Comparison of ENCODE assay signal across 16 cellular contexts in the genomic region with DNA sequence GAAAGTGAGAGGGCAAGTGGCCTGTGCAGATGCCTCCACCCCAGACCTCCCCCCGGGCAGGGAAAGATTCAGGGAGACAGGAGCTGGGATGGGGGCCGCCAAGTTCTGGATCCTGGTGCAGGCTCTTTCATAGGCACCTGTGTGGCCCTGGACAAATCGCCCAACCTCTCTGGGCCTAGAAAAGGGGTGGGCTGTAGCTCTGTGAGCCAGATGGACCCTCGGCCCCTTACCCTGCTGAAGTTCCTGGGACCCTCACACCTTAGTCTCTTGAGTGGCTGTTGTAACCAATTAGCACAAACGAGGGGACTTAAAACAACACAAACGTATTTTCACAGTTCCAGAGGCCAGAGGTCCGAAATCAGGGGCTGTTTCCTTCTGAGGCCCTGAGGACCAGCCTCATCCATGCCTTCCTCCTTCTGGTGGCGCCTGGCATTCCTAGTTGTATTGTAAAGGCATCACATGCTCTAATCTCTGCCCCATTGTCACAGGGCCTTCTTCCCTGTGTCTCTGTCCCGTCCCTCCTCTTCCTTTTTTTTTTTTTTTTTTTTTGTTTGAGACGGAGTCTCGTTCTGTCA.
DNase-seq lines count a peak whose midpoint lies in the region; ATAC-seq and TF ChIP-seq lines count a peak whose summit lies in the region.
"Had no signal": no experiment of that assay in that cellular context is flagged by ENCODE, and none has a peak within 500 bp of the region (broad histone marks: within the 10 kb centered on the region; RNA-seq: fewer than 3 reads in every experiment).

No MANE protein-coding gene starts in this region.

- peaks cover 0 to 35% of the 10 kb centered on the region in 2 donors for H3K4me1 ChIP-seq in left lung
- peaks cover 0 to 23% (median 21%) of the 10 kb centered on the region in 4 donors for H3K4me1 ChIP-seq in transverse colon
- peaks cover 10 to 56% (median 18%) of the 10 kb centered on the region in 3 donors for H3K4me1 ChIP-seq in esophagus squamous epithelium
- H3K4me1 ChIP-seq: SJCRH30 had no signal

- no peaks in the 10 kb centered on the region for H4K20me1 ChIP-seq in SU-DHL-6 (ENCODE audit: low read depth, low read length)

- H3K27ac Mint-ChIP-seq in activated CD4-positive, alpha-beta memory T cell treated with anti-CD3 and anti-CD28 coated beads for 36 hours = no peak overlapping the region

- no peak for ATAC-seq in Right ventricle myocardium inferior
- peak; percentile 17 for ATAC-seq in left lung
- no peak for ATAC-seq in GM21447 (IDR thresholded peaks at IDR 0.05; ENCODE audit: unreplicated experiment)
- ATAC-seq: esophagus mucosa, psoas muscle had no signal

- H3K4me3 ChIP-seq in SU-DHL-6 (ENCODE audit: insufficient read depth, low read length, poor library complexity, severe bottlenecking) (no peak overlapping the region), left lung (no peak overlapping the region), transverse colon (no peak overlapping the region), esophagus squamous epithelium (no peak overlapping the region)
- H3K4me3 ChIP-seq: psoas muscle, SJCRH30 had no signal

- H3K9me3 ChIP-seq in SU-DHL-6 (ENCODE audit: insufficient read depth, low read length) (no peaks in the 10 kb centered on the region), left lung (no peaks in the 10 kb centered on the region), transverse colon (no peaks in the 10 kb centered on the region), esophagus squamous epithelium (no peaks in the 10 kb centered on the region)
- H3K9me3 ChIP-seq: psoas muscle, SJCRH30 had no signal

- H3K27ac ChIP-seq in SU-DHL-6 (ENCODE audit: low read depth, low read length) (peak overlapping the region; percentile 84), left lung (no peak overlapping the region), transverse colon (peak overlapping the region in 2 of 4 donors; percentile 12 to 81), esophagus squamous epithelium (peak overlapping the region in 1 of 4 donors; percentile 25)
- H3K27ac ChIP-seq: C4-2B, psoas muscle, SJCRH30 had no signal

- no peak overlapping the region for H3K4me3 Mint-ChIP-seq in activated CD4-positive, alpha-beta memory T cell treated with anti-CD3 and anti-CD28 coated beads for 36 hours

- peaks cover 15% of the 10 kb centered on the region for H3K4me1 Mint-ChIP-seq in activated CD4-positive, alpha-beta memory T cell treated with anti-CD3 and anti-CD28 coated beads for 36 hours (ENCODE audit: low read depth)

- DNase-seq in cardiac septum (ENCODE audit: low spot score) = peak; percentile 43
- no peak for DNase-seq in Right ventricle myocardium inferior (ENCODE audit: missing footprints)
- DNase-seq in left lung = peak in 1 of 2 donors; percentile 47
- peak; percentile 7 for DNase-seq in transverse colon
- DNase-seq in esophagus squamous epithelium (lab: John Stamatoyannopoulos, UW) = no peak
- DNase-seq in activated CD4-positive, alpha-beta memory T cell treated with anti-CD3 and anti-CD28 coated beads for 36 hours = no peak
- DNase-seq: activated CD4-positive, CD25-positive, alpha-beta regulatory T cell treated with anti-CD3 and anti-CD28 coated beads, Interleukin-2, amount 50 U/mL, for 72 hours; mesenchymal stem cell; NCI-H446 treated with DMSO at 0.1 percent for 48 hours; SJCRH30; stimulated activated naive CD4-positive, alpha-beta T cell treated with Interleukin-2 at 50 U/mL for 16 hours had no signal

- no peak overlapping the region for H3K9ac ChIP-seq in SU-DHL-6 (ENCODE audit: low read length)

- in situ Hi-C loops in transverse colon (cut with MboI; ENCODE audit: low pct_ligation_motif_present in 1 of 4, low pct_unique_long_range_greater_than_20kb in 1 of 4, low sequenced_read_pairs in 3 of 4) = loop anchor here (5.0 to 25.0 kb wide), 6 partner anchors 51 to 161 kb away; no protein-coding TSS in a partner anchor

- TF ChIP-seq CTCF in SU-DHL-6 (IDR thresholded peaks at IDR 0.05; ENCODE audit: insufficient read depth, low read length, poor library complexity, severe bottlenecking) (no peak), left lung (IDR thresholded peaks at IDR 0.05) (no peak), transverse colon (IDR thresholded peaks at IDR 0.05) (no peak), esophagus squamous epithelium (IDR thresholded peaks at IDR 0.05) (no peak)

- H2AFZ ChIP-seq in SU-DHL-6 (ENCODE audit: low read depth, low read length, severe bottlenecking) = no peak overlapping the region

- peaks cover 25% of the 10 kb centered on the region for H3F3A ChIP-seq in SU-DHL-6 (ENCODE audit: insufficient read depth)

- POLR2A ChIA-PET in activated CD4-positive, alpha-beta memory T cell treated with anti-CD3 and anti-CD28 coated beads for 36 hours (lab: Charles Lee) = interaction anchor here (0.7 kb wide), 1 partner anchor 33 kb away, joined by 3 read pairs; no protein-coding TSS in a partner anchor

- TF ChIP-seq POLR2A in transverse colon (IDR thresholded peaks at IDR 0.05) (no peak), esophagus squamous epithelium (IDR thresholded peaks at IDR 0.05) (no peak)

- intact Hi-C loops in cardiac septum (cut with DNase I) = loop anchor here (5.0 to 10.0 kb wide), 2 partner anchors 86 to 399 kb away; no protein-coding TSS in a partner anchor
- intact Hi-C loops in Right ventricle myocardium inferior (cut with DNase I) = no loop called here
- intact Hi-C loops in left lung (cut with DNase I) = loop anchor here in 1 of 2 donors (5.0 kb wide), 2 partner anchors 61 to 161 kb away; no protein-coding TSS in a partner anchor
- intact Hi-C loops in transverse colon (cut with DNase I; ENCODE audit: low total_unique reads) = no loop called here
- intact Hi-C loops in esophagus squamous epithelium (cut with DNase I) = loop anchor here (5.0 kb wide), 1 partner anchor 61 kb away; no protein-coding TSS in a partner anchor
- intact Hi-C loops in activated CD4-positive, alpha-beta memory T cell treated with anti-CD3 and anti-CD28 coated beads for 36 hours (cut with micrococcal nuclease) = loop anchor here (5.0 kb wide), 1 partner anchor 36 kb away; no protein-coding TSS in a partner anchor

- 0 out of 2 replicates have a peak, but pooled peaks cover 6% of the 10 kb centered on the region for H3K79me2 ChIP-seq in SU-DHL-6 (ENCODE audit: insufficient read depth, low read length)

- peaks cover 33% of the 10 kb centered on the region for H3K36me3 Mint-ChIP-seq in activated CD4-positive, alpha-beta memory T cell treated with anti-CD3 and anti-CD28 coated beads for 36 hours

- WGBS in transverse colon (ENCODE audit: low coverage in 1 of 2), 2 donors = 67 to 82% methylated on average over 2 to 11 of the region's 11 CpGs
- WGBS in esophagus squamous epithelium, 2 donors = 67 to 79% methylated on average over 5 to 8 of the region's 11 CpGs

- H3K27me3 ChIP-seq in SU-DHL-6 (ENCODE audit: low read length) (no peaks in the 10 kb centered on the region), left lung (no peaks in the 10 kb centered on the region), transverse colon (no peaks in the 10 kb centered on the region), esophagus squamous epithelium (no peaks in the 10 kb centered on the region)
- H3K27me3 ChIP-seq: SJCRH30 had no signal

- H3K9me2 ChIP-seq in SU-DHL-6 (replicated peaks; ENCODE audit: insufficient read depth, low read length) = no peaks in the 10 kb centered on the region

- no peaks in the 10 kb centered on the region for H3K9me3 Mint-ChIP-seq in activated CD4-positive, alpha-beta memory T cell treated with anti-CD3 and anti-CD28 coated beads for 36 hours

- H3K36me3 ChIP-seq in SU-DHL-6 (ENCODE audit: low read length) = peaks cover 10% of the 10 kb centered on the region
- H3K36me3 ChIP-seq in left lung = peaks cover 0 to 91% of the 10 kb centered on the region in 2 donors
- peaks cover 0 to 33% (median 8%) of the 10 kb centered on the region in 4 donors for H3K36me3 ChIP-seq in transverse colon
- peaks cover 44 to 99% (median 56%) of the 10 kb centered on the region in 3 donors for H3K36me3 ChIP-seq in esophagus squamous epithelium

- no peak for TF ChIP-seq EP300 in transverse colon (IDR thresholded peaks at IDR 0.05; ENCODE audit: low read depth)

- CTCF ChIA-PET in activated CD4-positive, alpha-beta memory T cell treated with anti-CD3 and anti-CD28 coated beads for 36 hours (lab: Charles Lee) = interaction anchor here (1.8 to 10.1 kb wide), 2 partner anchors 62 to 93 kb away, joined by 10 to 209 read pairs; no protein-coding TSS in a partner anchor

- H3K4me2 ChIP-seq in SU-DHL-6 (ENCODE audit: low read depth, low read length, poor library complexity, severe bottlenecking) = no peak overlapping the region

- H3K27me3 Mint-ChIP-seq in activated CD4-positive, alpha-beta memory T cell treated with anti-CD3 and anti-CD28 coated beads for 36 hours = no peaks in the 10 kb centered on the region

Comparison
In these comparisons a context has a peak if more than half of its experiments do, and no peak if none do; other contexts are left out.
1. DNase-seq: peak in cardiac septum (single experiment) and transverse colon (single experiment); none in Right ventricle myocardium inferior (single experiment), esophagus squamous epithelium (single experiment) and activated CD4-positive, alpha-beta memory T cell treated with anti-CD3 and anti-CD28 coated beads for 36 hours (single experiment).
2. intact Hi-C loops: an anchor here in cardiac septum (5.0 to 10.0 kb wide), esophagus squamous epithelium (5.0 kb wide) and activated CD4-positive, alpha-beta memory T cell treated with anti-CD3 and anti-CD28 coated beads for 36 hours (5.0 kb wide); none called in Right ventricle myocardium inferior and transverse colon.